8 cellular contexts compared by ENCODE assay signal in genomic region chrX:45322382-45322781, GRCh38.
DNase-seq lines count a peak whose midpoint lies in the region; ATAC-seq and TF ChIP-seq lines count a peak whose summit lies in the region.

No MANE protein-coding gene starts in this region.

- TF ChIP-seq CTCF in epithelial cell of esophagus (IDR thresholded peaks at IDR 0.05; ENCODE audit: insufficient read depth, low read depth, low read length, missing control alignments) = peak; percentile 66

- ATAC-seq in HG02885 (IDR thresholded peaks at IDR 0.05; ENCODE audit: poor library complexity, unreplicated experiment) = no peak

- peak; percentile 25 for DNase-seq in NOMO-1 treated with DMSO at 0.1 percent for 48 hours (lab: John Stamatoyannopoulos, UW; ENCODE audit: unreplicated experiment)
- no peak for DNase-seq in NOMO-1 treated with dmso at 0.1 percent for 144 hours (lab: John Stamatoyannopoulos, UW; ENCODE audit: unreplicated experiment)
- peak; percentile 54 for DNase-seq in OCI-M1 (lab: John Stamatoyannopoulos, UW)
- DNase-seq in epithelial cell of esophagus (ENCODE audit: low read depth) = peak; percentile 71
- peak; percentile 82 for DNase-seq in myocyte (ENCODE audit: low read depth)
- no peak for DNase-seq in SHP77 (lab: John Stamatoyannopoulos, UW)
- no peak for DNase-seq in SKM-1 treated with dmso at 0.1 percent for 144 hours (lab: John Stamatoyannopoulos, UW; ENCODE audit: unreplicated experiment)

- no peak overlapping the region for H3K4me3 ChIP-seq in epithelial cell of esophagus (ENCODE audit: low read length)

Comparison
In these comparisons a context has a peak if more than half of its experiments do, and no peak if none do; other contexts are left out.
1. DNase-seq: peak in NOMO-1 treated with DMSO at 0.1 percent for 48 hours (single experiment), OCI-M1 (single experiment), epithelial cell of esophagus (single experiment) and myocyte (single experiment); none in NOMO-1 treated with dmso at 0.1 percent for 144 hours (single experiment), SHP77 (0 of 2) and SKM-1 treated with dmso at 0.1 percent for 144 hours (single experiment).